In genomic region chr10:48231178-48231577, GRCh38 we compare ENCODE assay signal across 22 cellular contexts. TPM values are rescaled to one million over a fixed set of nuclear protein-coding genes. Genes with fewer than 3 reads are reported as not detected.
DNase-seq lines count a peak whose midpoint lies in the region; ATAC-seq and TF ChIP-seq lines count a peak whose summit lies in the region.
"Had no signal": no experiment of that assay in that cellular context is flagged by ENCODE, and none has a peak within 500 bp of the region (broad histone marks: within the 10 kb centered on the region; RNA-seq: fewer than 3 reads in every experiment).

No MANE protein-coding gene starts in this region.

- H3K27me3 Mint-ChIP-seq in H9 (ENCODE audit: low read depth) = no peaks in the 10 kb centered on the region

- peaks cover 0 to 7% (median 0%) of the 10 kb centered on the region in 11 experiments; a peak in 5 of 22 replicates for H4K20me1 ChIP-seq in BLaER1 treated with 17β-estradiol and CSF1 and Interleukin-3, amounts not matched to agents 10 nM and 100 nM
- H4K20me1 ChIP-seq in H9 (ENCODE audit: control insufficient read depth, insufficient read depth, insufficient read length) = no peaks in the 10 kb centered on the region
- no peaks in the 10 kb centered on the region for H4K20me1 ChIP-seq in MM.1S (ENCODE audit: insufficient read depth, low read length)

- no peak for TF ChIP-seq POLR2A in NB4 (IDR thresholded peaks at IDR 0.05; ENCODE audit: extremely low read depth, insufficient read length)

- H2BK15ac ChIP-seq in H9 (ENCODE audit: low read depth, low read length) = no peak overlapping the region

- no peak overlapping the region for H3T11ph ChIP-seq in H9 (ENCODE audit: low read length)

- no peak overlapping the region for H3K27ac Mint-ChIP-seq in H9
- H3K27ac Mint-ChIP-seq: activated CD4-positive, alpha-beta memory T cell treated with anti-CD3 and anti-CD28 coated beads for 36 hours; CD4-positive, alpha-beta memory T cell; IgD-negative memory B cell; mesothelial cell of epicardium had no signal

- no peak overlapping the region for H3K18ac ChIP-seq in H9 (ENCODE audit: insufficient read length, low read depth, low read length)

- H3K79me1 ChIP-seq in H9 (ENCODE audit: insufficient read depth, low read depth, low read length, poor library complexity, severe bottlenecking) = no peaks in the 10 kb centered on the region

- H3K36me3 Mint-ChIP-seq in H9 (ENCODE audit: insufficient read depth in 1 of 3, low read depth in 3 of 3) = no peaks in the 10 kb centered on the region
- H3K36me3 Mint-ChIP-seq: activated CD4-positive, alpha-beta memory T cell treated with anti-CD3 and anti-CD28 coated beads for 36 hours; CD4-positive, alpha-beta memory T cell; IgD-negative memory B cell; mesothelial cell of epicardium had no signal

- H2BK12ac ChIP-seq in H9 (ENCODE audit: insufficient read length, low read depth, low read length) = no peak overlapping the region

- H3F3A ChIP-seq in MM.1S (ENCODE audit: insufficient read depth, low read length) = no peaks in the 10 kb centered on the region

- H3K4me3 Mint-ChIP-seq in H9 = no peak overlapping the region
- H3K4me3 Mint-ChIP-seq: activated CD4-positive, alpha-beta memory T cell treated with anti-CD3 and anti-CD28 coated beads for 36 hours; CD4-positive, alpha-beta memory T cell; IgD-negative memory B cell; mesothelial cell of epicardium; neural crest cell had no signal

- peaks cover 0 to 18% (median 16%) of the 10 kb centered on the region in 10 experiments; a peak in 17 of 20 replicates for H3K4me1 ChIP-seq in BLaER1 treated with 17β-estradiol and CSF1 and Interleukin-3, amounts not matched to agents 10 nM and 100 nM
- H3K4me1 ChIP-seq in H9 (ENCODE audit: insufficient read depth, low read length) = 0 out of 2 replicates have a peak, but pooled peaks cover 1% of the 10 kb centered on the region
- no peaks in the 10 kb centered on the region for H3K4me1 ChIP-seq in MM.1S (ENCODE audit: low read length)

- H3K27me3 ChIP-seq in BLaER1 treated with 17β-estradiol and CSF1 and Interleukin-3, amounts not matched to agents 10 nM and 100 nM = peaks cover 0 to 37% (median 11%) of the 10 kb centered on the region in 11 experiments; a peak in 13 of 22 replicates
- H3K27me3 ChIP-seq in H9 (ENCODE audit: insufficient read depth, low read length) (no peaks in the 10 kb centered on the region), MM.1S (replicated peaks; ENCODE audit: insufficient read depth, low read length) (no peaks in the 10 kb centered on the region)
- H3K27me3 ChIP-seq: heart right ventricle had no signal

- H4K91ac ChIP-seq in H9 (ENCODE audit: insufficient read length, low read depth, low read length) = no peak overlapping the region

- no peak for TF ChIP-seq CTCF in H9 (conservative IDR thresholded peaks at IDR 0.05)
- no peak for TF ChIP-seq CTCF in NB4 (IDR thresholded peaks at IDR 0.05; ENCODE audit: low read depth, low read length)
- no peak for TF ChIP-seq CTCF in MM.1S (IDR thresholded peaks at IDR 0.05; ENCODE audit: low read length)

- no peak overlapping the region for H3K14ac ChIP-seq in H9 (ENCODE audit: insufficient read depth, low read length)

- H2BK120ac ChIP-seq in H9 (ENCODE audit: low read depth, low read length, poor library complexity, severe bottlenecking) = no peak overlapping the region

- H3K23ac ChIP-seq in H9 (ENCODE audit: insufficient read length, low read depth, low read length) = no peak overlapping the region

- no peak overlapping the region for H4K8ac ChIP-seq in H9 (replicated peaks; ENCODE audit: insufficient read length, low read depth, low read length)

- no peaks in the 10 kb centered on the region for H3K36me3 ChIP-seq in BLaER1 treated with 17β-estradiol and CSF1 and Interleukin-3, amounts not matched to agents 10 nM and 100 nM
- no peaks in the 10 kb centered on the region; the same call in 1 of the 2 replicates for H3K36me3 ChIP-seq in MM.1S (replicated peaks; ENCODE audit: insufficient read depth, low read length)
- H3K36me3 ChIP-seq: heart right ventricle had no signal

- no peak overlapping the region for H4K5ac ChIP-seq in H9 (ENCODE audit: insufficient read length, low read depth, low read length)

- no peak overlapping the region for H2BK20ac ChIP-seq in H9 (ENCODE audit: low read depth, low read length, poor library complexity, severe bottlenecking)

- H3K9me2 ChIP-seq in MM.1S (replicated peaks; ENCODE audit: insufficient read depth, low read length) = no peaks in the 10 kb centered on the region

- no peaks in the 10 kb centered on the region for H3K79me2 ChIP-seq in H9 (ENCODE audit: insufficient read depth, low read length)
- H3K79me2 ChIP-seq in MM.1S (ENCODE audit: low read length) = no peaks in the 10 kb centered on the region

- DNase-seq in H9 (peak; percentile 12), NB4 (ENCODE audit: low read depth) (peak; percentile 15), NCI-H82 (lab: John Stamatoyannopoulos, UW) (no peak), MM.1S (no peak)
- no peak for DNase-seq in activated T-cell treated with anti-CD3 and anti-CD28 coated beads, Interleukin-2, amount 50 U/mL, for 1 hour
- DNase-seq: ACHN; activated CD4-positive, alpha-beta memory T cell treated with anti-CD3 and anti-CD28 coated beads for 36 hours; caudate nucleus; CD4-positive, alpha-beta memory T cell; effector CD4-positive, alpha-beta T cell; H7; heart right ventricle; NCI-H1417 treated with DMSO at 0.1 percent for 48 hours; NCI-H345 had no signal

- no CpG with 5 or more reads among the region's 2 CpGs for WGBS in H9 (ENCODE audit: extremely low coverage, insufficient read length, low lambda C conversion rate)

- peak overlapping the region in 8 of 11 experiments; percentile 36 to 72 (median 61); a peak in 15 of 22 replicates for H3K4me2 ChIP-seq in BLaER1 treated with 17β-estradiol and CSF1 and Interleukin-3, amounts not matched to agents 10 nM and 100 nM
- H3K4me2 ChIP-seq in H9 (ENCODE audit: insufficient read depth, insufficient read length, low read length) = no peak overlapping the region
- no peak overlapping the region for H3K4me2 ChIP-seq in MM.1S (ENCODE audit: low read depth, low read length)

- ATAC-seq in GM18517 (IDR thresholded peaks at IDR 0.05; ENCODE audit: unreplicated experiment) (peak; percentile 36), GM21717 (IDR thresholded peaks at IDR 0.05; ENCODE audit: unreplicated experiment) (no peak)

- H3K9me3 Mint-ChIP-seq in H9 = peaks cover 0 to 2% of the 10 kb centered on the region in 2 experiments; a peak in 1 of 5 replicates
- H3K9me3 Mint-ChIP-seq: activated CD4-positive, alpha-beta memory T cell treated with anti-CD3 and anti-CD28 coated beads for 36 hours; IgD-negative memory B cell; mesothelial cell of epicardium; neural crest cell had no signal

- H3K4ac ChIP-seq in H9 (ENCODE audit: low read depth, low read length) = no peak overlapping the region

- H2AFZ ChIP-seq in H9 (ENCODE audit: low read length) (no peak overlapping the region), MM.1S (ENCODE audit: low read length) (no peak overlapping the region)

- H3K9ac ChIP-seq in BLaER1 treated with 17β-estradiol and CSF1 and Interleukin-3, amounts not matched to agents 10 nM and 100 nM = no peak overlapping the region
- H3K9ac ChIP-seq in H9 (ENCODE audit: extremely low read depth, insufficient read length, low read length) (no peak overlapping the region), MM.1S (ENCODE audit: low read length) (no peak overlapping the region)

- peaks cover 9 to 18% of the 10 kb centered on the region in 2 experiments for H3K4me1 Mint-ChIP-seq in H9
- H3K4me1 Mint-ChIP-seq: CD4-positive, alpha-beta memory T cell; mesothelial cell of epicardium had no signal

- no peak overlapping the region for H3K4me3 ChIP-seq in BLaER1 treated with 17β-estradiol and CSF1 and Interleukin-3, amounts not matched to agents 10 nM and 100 nM
- H3K4me3 ChIP-seq in NB4 (ENCODE audit: low read depth, low read length) (no peak overlapping the region), MM.1S (ENCODE audit: low read length) (no peak overlapping the region)
- H3K4me3 ChIP-seq: heart right ventricle had no signal

- no peak overlapping the region for H3K56ac ChIP-seq in H9 (ENCODE audit: insufficient read length, low read depth, low read length)

- H3K9me3 ChIP-seq in BLaER1 treated with 17β-estradiol and CSF1 and Interleukin-3, amounts not matched to agents 10 nM and 100 nM (replicated peaks in 1 of 11) = no peaks in the 10 kb centered on the region
- H3K9me3 ChIP-seq in H9 (ENCODE audit: control insufficient read depth, low read depth, low read length) (no peaks in the 10 kb centered on the region), MM.1S (replicated peaks; ENCODE audit: insufficient read depth, low read length) (no peaks in the 10 kb centered on the region)
- H3K9me3 ChIP-seq: heart right ventricle had no signal

- no peaks in the 10 kb centered on the region for H3K23me2 ChIP-seq in H9 (ENCODE audit: insufficient read length, low read depth, low read length, poor library complexity, severe bottlenecking)

- no peak overlapping the region for H2AK5ac ChIP-seq in H9 (ENCODE audit: insufficient read length, low read length)

- no peak overlapping the region for H3K27ac ChIP-seq in BLaER1 treated with 17β-estradiol and CSF1 and Interleukin-3, amounts not matched to agents 10 nM and 100 nM
- H3K27ac ChIP-seq in H9 (ENCODE audit: insufficient read length, low read depth, low read length) (no peak overlapping the region), MM.1S (ENCODE audit: low read length) (no peak overlapping the region)
- H3K27ac ChIP-seq: heart right ventricle, VCaP had no signal

- H2BK5ac ChIP-seq in H9 (ENCODE audit: insufficient read length, low read length) = no peak overlapping the region

RNA-seq across cellular contexts. Expression of gene FRMPD2, which starts 43.3 kb away (rescaled TPM):
- total RNA-seq in H9 (2021) = 0.44 and 0.48 TPM in 2 replicates
- total RNA-seq: activated CD4-positive, alpha-beta memory T cell treated with anti-CD3 and anti-CD28 coated beads for 36 hours; CD4-positive, alpha-beta memory T cell; H7; subcutaneous adipose tissue had no signal

Comparison
In these comparisons a context has a peak if more than half of its experiments do, and no peak if none do; other contexts are left out.
1. H3K4me2 ChIP-seq: peak in BLaER1 treated with 17β-estradiol and CSF1 and Interleukin-3, amounts not matched to agents 10 nM and 100 nM (8 of 11); none in H9 (single experiment) and MM.1S (single experiment).
2. DNase-seq: peak in H9 (single experiment) and NB4 (single experiment); none in activated T-cell treated with anti-CD3 and anti-CD28 coated beads, Interleukin-2, amount 50 U/mL, for 1 hour (single experiment), NCI-H82 (single experiment) and MM.1S (single experiment).